In the genomic region with DNA sequence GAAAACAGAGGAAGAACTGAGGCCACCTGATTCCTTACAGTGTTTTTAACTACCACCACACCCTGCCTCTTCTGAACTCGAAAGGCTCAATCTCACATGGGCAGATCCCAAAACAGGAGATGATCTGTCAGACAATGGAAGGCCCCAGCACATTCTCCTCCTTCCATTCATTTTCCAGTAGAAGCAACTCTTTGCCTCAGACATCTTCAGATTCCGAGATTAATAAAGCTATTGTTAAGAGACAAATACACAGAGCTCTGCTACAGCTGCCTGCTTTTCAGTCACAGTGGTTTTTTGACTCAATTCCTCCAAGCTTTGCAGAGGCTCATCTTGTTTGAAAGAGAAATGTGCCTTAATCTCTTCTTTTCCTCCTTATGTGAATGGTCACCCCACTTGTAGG, we compare ENCODE assay signal across 20 cellular contexts.
DNase-seq lines count a peak whose midpoint lies in the region; ATAC-seq and TF ChIP-seq lines count a peak whose summit lies in the region.
"Had no signal": no experiment of that assay in that cellular context is flagged by ENCODE, and none has a peak within 500 bp of the region (broad histone marks: within the 10 kb centered on the region; RNA-seq: fewer than 3 reads in every experiment).

No MANE protein-coding gene starts in this region.

- DNase-seq in WTC11 (ENCODE audit: low spot score) = no peak
- DNase-seq in medulla oblongata (ENCODE audit: extremely low spot score) = peak; percentile 83
- no peak for DNase-seq in osteocyte (ENCODE audit: extremely low spot score, unreplicated experiment)
- DNase-seq in HT-29 (ENCODE audit: low spot score) = no peak
- DNase-seq in stimulated activated CD8-positive, alpha-beta memory T cell treated with anti-CD3 and anti-CD28 coated beads, Interleukin-4, amount 100 ng/mL, for 48 hours = no peak
- DNase-seq in NCI-H345 treated with DMSO at 0.1 percent for 48 hours (lab: John Stamatoyannopoulos, UW; ENCODE audit: unreplicated experiment) = no peak
- DNase-seq: Caco-2; CD4-positive, alpha-beta T cell; DMS 273 treated with DMSO at 0.1 percent for 48 hours; Kasumi-1; NCI-H1417; NCI-H1694 treated with DMSO at 0.1 percent for 48 hours; NCI-H2081 treated with DMSO at 0.1 percent for 48 hours; NCI-H510A; NCI-H748 treated with DMSO at 0.1 percent for 48 hours; SHP77 treated with DMSO at 0.1 percent for 48 hours had no signal

- ATAC-seq in WTC11 (no peak), esophagus mucosa (no peak)
- ATAC-seq: GM23338, HCT116, SK-N-SH treated with all-trans-retinoic acid at 6 μM for 48 hours had no signal

- CTCF ChIA-PET in WTC11 (lab: Charles Lee) = no interaction called here

- POLR2A ChIA-PET in WTC11 (lab: Charles Lee) = interaction anchor here (0.5 kb wide), 1 partner anchor 92 kb away, joined by 3 read pairs; no protein-coding TSS in a partner anchor

- H3K27ac Mint-ChIP-seq in WTC11 (no peak overlapping the region), osteocyte (ENCODE audit: unreplicated experiment) (peak overlapping the region; percentile 48)
- H3K27ac Mint-ChIP-seq: CD4-positive, alpha-beta T cell; GM23338 had no signal

- no peaks in the 10 kb centered on the region for H3K36me3 Mint-ChIP-seq in WTC11
- no peaks in the 10 kb centered on the region for H3K36me3 Mint-ChIP-seq in osteocyte (ENCODE audit: unreplicated experiment)

- H3K9me3 Mint-ChIP-seq in WTC11 (0 out of 2 replicates have a peak, but pooled peaks cover under 1% of the 10 kb centered on the region), osteocyte (ENCODE audit: unreplicated experiment) (no peaks in the 10 kb centered on the region)
- H3K9me3 Mint-ChIP-seq: GM23338 had no signal

- no peaks in the 10 kb centered on the region for H3K27me3 Mint-ChIP-seq in WTC11 (ENCODE audit: low read depth)
- no peaks in the 10 kb centered on the region for H3K27me3 Mint-ChIP-seq in osteocyte (ENCODE audit: unreplicated experiment)

- H3K4me1 Mint-ChIP-seq in WTC11 (peaks cover 7% of the 10 kb centered on the region), osteocyte (ENCODE audit: unreplicated experiment) (peaks cover 43% of the 10 kb centered on the region)

- H3K4me3 Mint-ChIP-seq in WTC11 (no peak overlapping the region), osteocyte (ENCODE audit: unreplicated experiment) (no peak overlapping the region)
- H3K4me3 Mint-ChIP-seq: CD4-positive, alpha-beta T cell; GM23338 had no signal

- no peak for TF ChIP-seq CTCF in WTC11 (IDR thresholded peaks at IDR 0.05)
- no peak for TF ChIP-seq CTCF in osteocyte (IDR thresholded peaks at IDR 0.05)

TF ChIP-seq in WTC11, 78 proteins besides CTCF, POLR2A, EP300 and RAD21:
- no peak for TF ChIP-seq NFE2L1 (CRISPR knock-in tag; IDR thresholded peaks at IDR 0.05)
- peak; percentile 39; the same call in 1 of the 2 replicates for TF ChIP-seq HMGA2 (CRISPR knock-in tag; IDR thresholded peaks at IDR 0.05)
